ENCODE assay signal across 1 cellular context in the genomic region with DNA sequence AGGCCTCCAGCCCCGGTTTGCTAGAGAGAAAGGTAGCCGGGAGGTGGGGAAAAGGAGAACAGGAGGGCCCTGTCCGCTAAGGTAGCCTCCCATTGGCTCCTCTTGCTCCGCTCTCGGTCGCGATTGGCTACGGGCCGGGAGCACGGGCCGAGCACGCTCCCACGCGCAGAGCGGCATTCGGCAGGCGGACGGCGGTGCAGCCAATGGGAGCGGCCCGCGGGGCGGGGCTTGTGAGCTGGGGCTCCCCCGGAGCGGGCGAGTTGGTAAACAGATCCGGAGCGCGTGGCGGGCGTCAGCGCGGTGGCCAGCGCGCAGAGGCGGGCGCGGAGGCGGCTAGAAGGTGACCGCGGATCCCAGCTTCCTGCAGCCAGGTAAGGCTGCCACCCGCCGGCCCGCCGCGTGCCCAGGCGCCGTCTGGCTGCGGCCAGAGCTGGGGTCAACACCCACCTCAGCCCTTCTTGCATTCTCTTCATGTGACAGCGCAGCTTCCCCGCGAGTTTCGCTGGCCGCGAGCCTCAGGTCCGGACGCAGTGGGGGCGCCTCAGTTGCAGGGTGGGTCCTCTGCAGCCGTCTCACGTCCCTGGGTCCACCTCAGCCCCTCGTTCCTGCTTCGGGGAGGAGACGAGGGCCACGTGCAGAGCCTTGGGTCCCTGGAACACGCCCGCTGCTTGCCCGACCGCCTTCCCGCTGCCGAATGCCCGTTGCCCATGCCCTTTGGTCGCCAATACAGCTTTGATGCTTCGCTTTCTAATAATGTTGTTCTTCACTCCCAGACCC.
TF ChIP-seq lines count a peak whose summit lies in the region.

Gene COQ8A, plus strand, starts transcription at position 266 of the 777 bp plus-strand sequence. CDS start 21,092 bp downstream, outside the sequence.

TF ChIP-seq in HepG2, 621 proteins besides CTCF, POLR2A, EP300 and RAD21 (continued from another document and continues in another):
- no peak for TF ChIP-seq RAD51 (IDR thresholded peaks at IDR 0.05; ENCODE audit: borderline replicate concordance)
- no peak for TF ChIP-seq ZNF282 (IDR thresholded peaks at IDR 0.05; ENCODE audit: partially characterized antibody)
- TF ChIP-seq ZBTB38 (CRISPR knock-in tag; IDR thresholded peaks at IDR 0.05): no peak
- peak; percentile 75; the same call in 1 of the 2 replicates for TF ChIP-seq MAZ (IDR thresholded peaks at IDR 0.05; ENCODE audit: borderline replicate concordance, low read depth, low read length)
- 0 out of 2 replicates have a peak, but pooled peaks have one; percentile 7 for TF ChIP-seq MAZ (CRISPR knock-in tag; IDR thresholded peaks at IDR 0.05; ENCODE audit: low read depth)
- TF ChIP-seq HINFP (CRISPR knock-in tag; IDR thresholded peaks at IDR 0.05; ENCODE audit: low read depth): no peak
- TF ChIP-seq TBL1XR1 (IDR thresholded peaks at IDR 0.05; ENCODE audit: borderline replicate concordance, low read length, partially characterized antibody): no peak
- peak; percentile 99 for TF ChIP-seq MLX (CRISPR knock-in tag; IDR thresholded peaks at IDR 0.05)
- TF ChIP-seq, protein P1, sequence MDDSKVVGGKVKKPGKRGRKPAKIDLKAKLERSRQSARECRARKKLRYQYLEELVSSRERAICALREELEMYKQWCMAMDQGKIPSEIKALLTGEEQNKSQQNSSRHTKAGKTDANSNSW (CRISPR knock-in tag; IDR thresholded peaks at IDR 0.05; ENCODE audit: borderline replicate concordance): no peak
- 0 out of 2 replicates have a peak, but pooled peaks have one; percentile 13 for TF ChIP-seq ZNF562 (CRISPR knock-in tag; IDR thresholded peaks at IDR 0.05; ENCODE audit: borderline replicate concordance)
- TF ChIP-seq KLF9 (CRISPR knock-in tag; IDR thresholded peaks at IDR 0.05; ENCODE audit: low read depth): 0 out of 2 replicates have a peak, but pooled peaks have one; percentile 29
- TF ChIP-seq ZNF142 (CRISPR knock-in tag; IDR thresholded peaks at IDR 0.05): no peak; the same call in none of the 2 replicates
- TF ChIP-seq ERF (CRISPR knock-in tag; IDR thresholded peaks at IDR 0.05): no peak
- 0 out of 2 replicates have a peak, but pooled peaks have one; percentile 5 for TF ChIP-seq RARA (CRISPR knock-in tag; IDR thresholded peaks at IDR 0.05)
- TF ChIP-seq RCOR2 (CRISPR knock-in tag; IDR thresholded peaks at IDR 0.05): no peak
- TF ChIP-seq ZNF607 (CRISPR knock-in tag; IDR thresholded peaks at IDR 0.05; ENCODE audit: borderline replicate concordance): no peak; the same call in none of the 2 replicates
- peak; percentile 19; the same call in 1 of the 2 replicates for TF ChIP-seq YEATS2 (CRISPR knock-in tag; IDR thresholded peaks at IDR 0.05; ENCODE audit: borderline replicate concordance)
- TF ChIP-seq PLRG1 (conservative IDR thresholded peaks at IDR 0.05): no peak
- no peak for TF ChIP-seq PBX3 (CRISPR knock-in tag; IDR thresholded peaks at IDR 0.05; ENCODE audit: borderline replicate concordance)
- 0 out of 2 replicates have a peak, but pooled peaks have one; percentile 34 for TF ChIP-seq DMAP1 (CRISPR knock-in tag; IDR thresholded peaks at IDR 0.05)
- no peak for TF ChIP-seq YY1 (IDR thresholded peaks at IDR 0.05; ENCODE audit: insufficient read depth, insufficient replicate concordance, low read depth, low read length)
- no peak for TF ChIP-seq TOPORS (CRISPR knock-in tag; IDR thresholded peaks at IDR 0.05)
- TF ChIP-seq ZNF136 (CRISPR knock-in tag; IDR thresholded peaks at IDR 0.05; ENCODE audit: low read depth): no peak
- TF ChIP-seq ZNF781 (CRISPR knock-in tag; IDR thresholded peaks at IDR 0.05; ENCODE audit: borderline replicate concordance, not compliant biosample characterization): no peak
- TF ChIP-seq ZNF704 (CRISPR knock-in tag; IDR thresholded peaks at IDR 0.05; ENCODE audit: borderline replicate concordance): peak; percentile 95; the same call in 1 of the 2 replicates
- TF ChIP-seq AKAP8 (CRISPR knock-in tag; IDR thresholded peaks at IDR 0.05): peak; percentile 64; the same call in 1 of the 2 replicates
- no peak for TF ChIP-seq HNF1A (IDR thresholded peaks at IDR 0.05; ENCODE audit: low read depth)
- TF ChIP-seq HNF1A (CRISPR knock-in tag; IDR thresholded peaks at IDR 0.05; ENCODE audit: borderline replicate concordance): no peak
- TF ChIP-seq HOXA3 (CRISPR knock-in tag; IDR thresholded peaks at IDR 0.05): peak; percentile 22; the same call in 1 of the 2 replicates
- no peak; the same call in none of the 2 replicates for TF ChIP-seq KAT8 (CRISPR knock-in tag; IDR thresholded peaks at IDR 0.05)
- peak; percentile 68; the same call in 1 of the 2 replicates for TF ChIP-seq PAX8 (CRISPR knock-in tag; IDR thresholded peaks at IDR 0.05; ENCODE audit: borderline replicate concordance)
- no peak for TF ChIP-seq ZNF24 (IDR thresholded peaks at IDR 0.05)
- TF ChIP-seq PRPF4 (IDR thresholded peaks at IDR 0.05; ENCODE audit: low read depth, low read length, poor library complexity, severe bottlenecking): no peak
- no peak for TF ChIP-seq ZNF713 (CRISPR knock-in tag; IDR thresholded peaks at IDR 0.05)
- TF ChIP-seq, protein P2, sequence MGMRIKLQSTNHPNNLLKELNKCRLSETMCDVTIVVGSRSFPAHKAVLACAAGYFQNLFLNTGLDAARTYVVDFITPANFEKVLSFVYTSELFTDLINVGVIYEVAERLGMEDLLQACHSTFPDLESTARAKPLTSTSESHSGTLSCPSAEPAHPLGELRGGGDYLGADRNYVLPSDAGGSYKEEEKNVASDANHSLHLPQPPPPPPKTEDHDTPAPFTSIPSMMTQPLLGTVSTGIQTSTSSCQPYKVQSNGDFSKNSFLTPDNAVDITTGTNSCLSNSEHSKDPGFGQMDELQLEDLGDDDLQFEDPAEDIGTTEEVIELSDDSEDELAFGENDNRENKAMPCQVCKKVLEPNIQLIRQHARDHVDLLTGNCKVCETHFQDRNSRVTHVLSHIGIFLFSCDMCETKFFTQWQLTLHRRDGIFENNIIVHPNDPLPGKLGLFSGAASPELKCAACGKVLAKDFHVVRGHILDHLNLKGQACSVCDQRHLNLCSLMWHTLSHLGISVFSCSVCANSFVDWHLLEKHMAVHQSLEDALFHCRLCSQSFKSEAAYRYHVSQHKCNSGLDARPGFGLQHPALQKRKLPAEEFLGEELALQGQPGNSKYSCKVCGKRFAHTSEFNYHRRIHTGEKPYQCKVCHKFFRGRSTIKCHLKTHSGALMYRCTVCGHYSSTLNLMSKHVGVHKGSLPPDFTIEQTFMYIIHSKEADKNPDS (CRISPR knock-in tag; IDR thresholded peaks at IDR 0.05): peak; percentile 78; the same call in 1 of the 2 replicates
- 0 out of 2 replicates have a peak, but pooled peaks have one; percentile 62 for TF ChIP-seq ZBTB3 (CRISPR knock-in tag; IDR thresholded peaks at IDR 0.05; ENCODE audit: borderline replicate concordance, low read depth)
